Comparison of ENCODE assay signal across 10 cellular contexts in genomic region chr17:10063730-10064221, GRCh38.
DNase-seq lines count a peak whose midpoint lies in the region; ATAC-seq and TF ChIP-seq lines count a peak whose summit lies in the region.
"Had no signal": no experiment of that assay in that cellular context is flagged by ENCODE, and none has a peak within 500 bp of the region (broad histone marks: within the 10 kb centered on the region; RNA-seq: fewer than 3 reads in every experiment).

No MANE protein-coding gene starts in this region.

- H3K27ac ChIP-seq in breast epithelium (peak overlapping the region; percentile 17 to 94), mammary epithelial cell (ENCODE audit: insufficient read depth, low read depth, low read length) (no peak overlapping the region), aorta (ENCODE audit: low read depth in 1 of 2, low read length in 2 of 2) (no peak overlapping the region)

- H3K27me3 Mint-ChIP-seq in naive B cell, result peaks cover 0 to 3% (median 0%) of the 10 kb centered on the region in 3 donors

- H3K27me3 ChIP-seq in breast epithelium, result no peaks in the 10 kb centered on the region
- no peaks in the 10 kb centered on the region for H3K27me3 ChIP-seq in mammary epithelial cell (ENCODE audit: insufficient read depth, low read length)
- H3K27me3 ChIP-seq in aorta (ENCODE audit: control insufficient read depth in 1 of 2, insufficient read depth in 2 of 2, low read length in 1 of 2), result no peaks in the 10 kb centered on the region
- H3K27me3 ChIP-seq: uterus had no signal

- TF ChIP-seq POLR2A in breast epithelium (IDR thresholded peaks at IDR 0.05), result no peak

- H3K36me3 Mint-ChIP-seq in naive B cell, result peaks cover 0 to 9% of the 10 kb centered on the region in 2 donors

- dilution Hi-C loops in mammary epithelial cell (cut with HindIII; ENCODE audit: low sequenced_read_pairs), result no loop called here

- H3K9me3 ChIP-seq in breast epithelium, result peaks cover 5 to 9% of the 10 kb centered on the region in 2 donors
- H3K9me3 ChIP-seq in mammary epithelial cell (replicated peaks; ENCODE audit: insufficient read depth, low read length), result peaks cover 17% of the 10 kb centered on the region
- H3K9me3 ChIP-seq in aorta (ENCODE audit: control insufficient read depth, low read length), result no peaks in the 10 kb centered on the region
- H3K9me3 ChIP-seq: uterus had no signal

- TF ChIP-seq CTCF in breast epithelium (IDR thresholded peaks at IDR 0.05) (no peak), mammary epithelial cell (conservative IDR thresholded peaks at IDR 0.05 in 1 of 2, IDR thresholded peaks at IDR 0.05 in 1 of 2; ENCODE audit: extremely low read depth in 1 of 2, insufficient read depth in 1 of 2, low read depth in 1 of 2, low read length in 2 of 2) (no peak), choroid plexus epithelial cell (conservative IDR thresholded peaks at IDR 0.05; ENCODE audit: low read depth, low read length) (no peak)

- BruUV-seq in mammary epithelial cell (replicated peaks; lab: Mats Ljungman, UMichigan), result no TSS peak

- peaks cover 30 to 43% (median 34%) of the 10 kb centered on the region in 3 donors for H3K4me1 Mint-ChIP-seq in naive B cell

- no peak overlapping the region for H3K9ac ChIP-seq in mammary epithelial cell (ENCODE audit: insufficient read depth, low read length)

- peak overlapping the region in 4 of 6 donors; percentile 44 to 93 (median 72) for H3K27ac Mint-ChIP-seq in naive B cell

- no peak overlapping the region for H2AFZ ChIP-seq in mammary epithelial cell (ENCODE audit: low read depth, low read length)

- in situ Hi-C loops in mammary epithelial cell (cut with MboI; ENCODE audit: low sequenced_read_pairs in 2 of 2), result no loop called here

- CTCF ChIA-PET in mammary epithelial cell (lab: Charles Lee; ENCODE audit: low non-redundant PET), result no interaction called here

- intact Hi-C loops in breast epithelium (cut with DNase I; ENCODE audit: low total_unique reads) (loop anchor here (10.0 kb wide), 1 partner anchor 299 kb away; no protein-coding TSS in a partner anchor), mammary epithelial cell (cut with micrococcal nuclease) (no loop called here), aorta (cut with DNase I) (no loop called here)

- H3K4me2 ChIP-seq in mammary epithelial cell (ENCODE audit: insufficient read depth, low read depth, low read length), result no peak overlapping the region

- peaks cover 4 to 13% (median 6%) of the 10 kb centered on the region in 7 donors for H3K9me3 Mint-ChIP-seq in naive B cell

- ATAC-seq in naive B cell (ENCODE audit: low read depth in 2 of 2), result no peak
- no peak for ATAC-seq in aorta (ENCODE audit: low FRiP score)
- no peak for ATAC-seq in HG02571 (IDR thresholded peaks at IDR 0.05; ENCODE audit: unreplicated experiment)
- no peak for ATAC-seq in HG03108 (IDR thresholded peaks at IDR 0.05; ENCODE audit: unreplicated experiment)

- DNase-seq in breast epithelium (ENCODE audit: low spot score in 2 of 2) (no peak), mammary epithelial cell (no peak), choroid plexus epithelial cell (ENCODE audit: low read depth) (peak; percentile 56), naive B cell (no peak), aorta (peak; percentile 62 to 81), HPDE6-E6E7 (ENCODE audit: extremely low spot score) (no peak)
- DNase-seq: RPMI8226 had no signal

- H3K36me3 ChIP-seq in breast epithelium (no peaks in the 10 kb centered on the region), mammary epithelial cell (ENCODE audit: insufficient read depth, low read length) (no peaks in the 10 kb centered on the region), aorta (ENCODE audit: control insufficient read depth in 1 of 2, insufficient read depth in 2 of 2, low read length in 1 of 2) (no peaks in the 10 kb centered on the region)
- H3K36me3 ChIP-seq: uterus had no signal

- H3K4me1 ChIP-seq in breast epithelium, result peaks cover 0 to 3% of the 10 kb centered on the region in 2 donors
- no peaks in the 10 kb centered on the region for H3K4me1 ChIP-seq in mammary epithelial cell (ENCODE audit: insufficient read depth, low read length)
- no peaks in the 10 kb centered on the region for H3K4me1 ChIP-seq in aorta (ENCODE audit: control insufficient read depth in 1 of 2, insufficient read depth in 2 of 2, low read length in 2 of 2)

- H4K20me1 ChIP-seq in mammary epithelial cell (ENCODE audit: insufficient read depth, low read length), result no peaks in the 10 kb centered on the region

- no peaks in the 10 kb centered on the region for H3K79me2 ChIP-seq in mammary epithelial cell (ENCODE audit: insufficient read depth, low read length)

- H3K4me3 Mint-ChIP-seq in naive B cell, result peak overlapping the region in 2 of 8 donors; percentile 18 to 56

- H3K4me3 ChIP-seq in breast epithelium (no peak overlapping the region), mammary epithelial cell (replicated peaks in 1 of 3; ENCODE audit: insufficient read depth in 1 of 3, low read depth in 2 of 3, low read length in 3 of 3) (no peak overlapping the region), choroid plexus epithelial cell (ENCODE audit: low read depth, low read length) (no peak overlapping the region), aorta (ENCODE audit: low read length in 2 of 2) (no peak overlapping the region)
- H3K4me3 ChIP-seq: uterus had no signal

- WGBS in mammary epithelial cell (ENCODE audit: low coverage, missing lambda C conversion rate), result 81% methylated on average over 11 of the region's 16 CpGs
- WGBS in aorta, 2 donors, result 47 to 65% methylated on average over 16 of the region's 16 CpGs

Comparison
In these comparisons a context has a peak if more than half of its experiments do, and no peak if none do; other contexts are left out.
1. H3K27ac ChIP-seq: peak in breast epithelium (2 of 2); none in mammary epithelial cell (single experiment) and aorta (0 of 2).
2. DNase-seq: peak in choroid plexus epithelial cell (single experiment) and aorta (2 of 2); none in breast epithelium (0 of 2), mammary epithelial cell (single experiment), naive B cell (single experiment) and HPDE6-E6E7 (single experiment).